Comparison of ENCODE assay signal across 8 cellular contexts in genomic region chr6:163405412-163406309, GRCh38. TPM values are rescaled to one million over a fixed set of nuclear protein-coding genes. Genes with fewer than 3 reads are reported as not detected.
DNase-seq lines count a peak whose midpoint lies in the region; ATAC-seq and TF ChIP-seq lines count a peak whose summit lies in the region.

No MANE protein-coding gene starts in this region.

- H3K9me3 ChIP-seq in OCI-LY3 (ENCODE audit: insufficient read depth, low read length) (0 out of 2 replicates have a peak, but pooled peaks cover 3% of the 10 kb centered on the region), mammary epithelial cell (replicated peaks; ENCODE audit: insufficient read depth, low read length) (no peaks in the 10 kb centered on the region), suprapubic skin (no peaks in the 10 kb centered on the region)

- H3K79me2 ChIP-seq in OCI-LY3 (ENCODE audit: low read length) = no peaks in the 10 kb centered on the region
- no peaks in the 10 kb centered on the region for H3K79me2 ChIP-seq in mammary epithelial cell (ENCODE audit: insufficient read depth, low read length)

- H3K27me3 ChIP-seq in OCI-LY3 (ENCODE audit: low read depth, low read length) (no peaks in the 10 kb centered on the region), mammary epithelial cell (ENCODE audit: insufficient read depth, low read length) (no peaks in the 10 kb centered on the region), suprapubic skin (no peaks in the 10 kb centered on the region)

- TF ChIP-seq CTCF in OCI-LY3 (IDR thresholded peaks at IDR 0.05; ENCODE audit: low read depth, low read length) (no peak), mammary epithelial cell (conservative IDR thresholded peaks at IDR 0.05 in 1 of 2, IDR thresholded peaks at IDR 0.05 in 1 of 2; ENCODE audit: extremely low read depth in 1 of 2, insufficient read depth in 1 of 2, low read depth in 1 of 2, low read length in 2 of 2) (no peak), lower leg skin (IDR thresholded peaks at IDR 0.05) (no peak), suprapubic skin (IDR thresholded peaks at IDR 0.05) (no peak)

- dilution Hi-C loops in mammary epithelial cell (cut with HindIII; ENCODE audit: low sequenced_read_pairs) = no loop called here

- peak overlapping the region; percentile 58 for H3K4me3 ChIP-seq in OCI-LY3 (ENCODE audit: low read length)
- H3K4me3 ChIP-seq in mammary epithelial cell (replicated peaks in 1 of 3; ENCODE audit: insufficient read depth in 1 of 3, low read depth in 2 of 3, low read length in 3 of 3) = peak overlapping the region; percentile 26 to 49 (median 30)
- no peak overlapping the region for H3K4me3 ChIP-seq in lower leg skin (ENCODE audit: low read depth, poor library complexity, severe bottlenecking)
- H3K4me3 ChIP-seq in suprapubic skin = peak overlapping the region; percentile 36

- peak overlapping the region; percentile 25; the same call in 1 of the 2 replicates for H3K9ac ChIP-seq in OCI-LY3 (ENCODE audit: low read length)
- peak overlapping the region; percentile 46 for H3K9ac ChIP-seq in mammary epithelial cell (ENCODE audit: insufficient read depth, low read length)

- 46% methylated on average over 14 of the region's 18 CpGs for WGBS in mammary epithelial cell (ENCODE audit: low coverage, missing lambda C conversion rate)
- WGBS in lower leg skin, 2 donors = 44 to 51% methylated on average over 18 of the region's 18 CpGs
- WGBS in suprapubic skin = 43% methylated on average over 18 of the region's 18 CpGs

- in situ Hi-C loops in mammary epithelial cell (cut with MboI; ENCODE audit: low sequenced_read_pairs in 2 of 2) = no loop called here

- TF ChIP-seq EP300 in suprapubic skin (IDR thresholded peaks at IDR 0.05) = no peak

- peak overlapping the region; percentile 39; the same call in 1 of the 2 replicates for H2AFZ ChIP-seq in OCI-LY3 (ENCODE audit: low read depth, low read length)
- peak overlapping the region; percentile 100 for H2AFZ ChIP-seq in mammary epithelial cell (ENCODE audit: low read depth, low read length)

- no peak overlapping the region for H3K27ac ChIP-seq in OCI-LY3 (ENCODE audit: low read length)
- H3K27ac ChIP-seq in mammary epithelial cell (ENCODE audit: insufficient read depth, low read depth, low read length) = no peak overlapping the region
- H3K27ac ChIP-seq in suprapubic skin = peak overlapping the region; percentile 79

- intact Hi-C loops in mammary epithelial cell (cut with micrococcal nuclease) = no loop called here
- intact Hi-C loops in lower leg skin (cut with DNase I; ENCODE audit: low total_unique reads) = no loop called here

- no TSS peak for BruUV-seq in mammary epithelial cell (replicated peaks; lab: Mats Ljungman, UMichigan)

- H4K20me1 ChIP-seq in OCI-LY3 (ENCODE audit: insufficient read depth, low read length) = no peaks in the 10 kb centered on the region
- H4K20me1 ChIP-seq in mammary epithelial cell (ENCODE audit: insufficient read depth, low read length) = no peaks in the 10 kb centered on the region

- CTCF ChIA-PET in mammary epithelial cell (lab: Charles Lee; ENCODE audit: low non-redundant PET) = no interaction called here

- DNase-seq in mammary epithelial cell (no peak), lower leg skin (ENCODE audit: low spot score in 2 of 2) (peak; percentile 64 to 93), suprapubic skin (ENCODE audit: low spot score in 2 of 2) (peak; percentile 74 to 84), A172 (ENCODE audit: low spot score) (no peak), NCI-H128 (lab: John Stamatoyannopoulos, UW; ENCODE audit: unreplicated experiment) (no peak)

- TF ChIP-seq POLR2A in lower leg skin (IDR thresholded peaks at IDR 0.05) = no peak
- TF ChIP-seq POLR2A in suprapubic skin (IDR thresholded peaks at IDR 0.05) = no peak

- H3K36me3 ChIP-seq in OCI-LY3 (replicated peaks; ENCODE audit: low read depth, low read length) (no peaks in the 10 kb centered on the region), mammary epithelial cell (ENCODE audit: insufficient read depth, low read length) (no peaks in the 10 kb centered on the region), suprapubic skin (no peaks in the 10 kb centered on the region)

- H3K4me1 ChIP-seq in OCI-LY3 (ENCODE audit: low read length) (no peaks in the 10 kb centered on the region), mammary epithelial cell (ENCODE audit: insufficient read depth, low read length) (peaks cover 9% of the 10 kb centered on the region), suprapubic skin (peaks cover 24% of the 10 kb centered on the region)

- peak overlapping the region; percentile 59 for H3K4me2 ChIP-seq in OCI-LY3 (ENCODE audit: low read length)
- peak overlapping the region; percentile 86 for H3K4me2 ChIP-seq in mammary epithelial cell (ENCODE audit: insufficient read depth, low read depth, low read length)

- ATAC-seq in GM18511 (IDR thresholded peaks at IDR 0.05; ENCODE audit: unreplicated experiment) (peak; percentile 86), HG02588 (IDR thresholded peaks at IDR 0.05; ENCODE audit: unreplicated experiment) (peak; percentile 89)

RNA-seq across cellular contexts. Expression of gene QKI, which starts 8.9 kb away (rescaled TPM):
- total RNA-seq in mammary epithelial cell = 10 to 100 TPM; 60.6 to 76.5 TPM
- polyA plus RNA-seq in mammary epithelial cell = 76.1 TPM
- 117 TPM for polyA minus RNA-seq in mammary epithelial cell
- total RNA-seq in lower leg skin = 100 to 1,000 TPM; 126 to 199 (median 142) TPM
- 100 to 1,000 TPM; 149 to 187 (median 165) TPM for total RNA-seq in suprapubic skin
- 62.7 and 81.2 TPM in 2 replicates for total RNA-seq in A172 (2014; rRNA removed; shearing (Covaris generic))

Comparison
In these comparisons a context has a peak if more than half of its experiments do, and no peak if none do; other contexts are left out.
1. DNase-seq: peak in lower leg skin (2 of 2) and suprapubic skin (2 of 2); none in mammary epithelial cell (single experiment), A172 (single experiment) and NCI-H128 (single experiment).